ENCODE assay signal across 8 cellular contexts in the genomic region with DNA sequence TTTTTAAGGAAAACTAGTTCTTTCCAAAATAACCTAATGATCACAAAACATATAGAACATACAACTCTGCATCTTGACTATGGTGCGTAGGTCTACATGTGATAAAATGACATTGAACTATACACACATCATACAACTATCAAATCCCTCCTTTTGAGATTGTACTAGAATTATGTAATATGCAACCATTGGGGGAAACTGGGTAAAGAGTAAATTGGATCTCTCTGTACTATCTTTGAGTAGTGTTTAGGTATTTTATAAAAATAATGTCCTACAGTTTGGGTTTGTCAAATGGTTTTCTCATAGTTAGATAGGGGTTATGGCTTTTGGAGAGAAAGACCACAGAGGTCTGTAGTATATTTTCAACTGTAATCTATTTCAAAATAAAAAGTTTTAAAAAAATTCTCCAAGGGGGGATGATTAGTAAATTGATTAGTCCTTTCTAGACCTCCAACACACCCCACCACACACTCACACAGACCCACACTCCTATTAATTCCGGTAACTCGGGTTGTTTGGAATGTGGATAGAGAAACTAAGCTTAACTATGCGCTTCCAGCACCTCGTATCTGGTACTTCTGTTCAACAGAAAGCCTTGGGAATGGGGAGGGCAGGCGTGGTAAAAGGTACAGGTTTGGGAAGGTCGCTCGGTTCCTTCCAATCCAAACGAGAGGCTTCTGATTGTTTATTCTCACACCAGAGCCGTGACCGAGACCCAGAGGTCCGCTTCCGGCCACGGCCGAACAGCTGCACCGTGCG. TPM values are rescaled to one million over a fixed set of nuclear protein-coding genes. Genes with fewer than 3 reads are reported as not detected.
DNase-seq lines count a peak whose midpoint lies in the region; TF ChIP-seq lines count a peak whose summit lies in the region.

No MANE protein-coding gene starts in this region.

- peaks cover 26% of the 10 kb centered on the region for H3K4me1 Mint-ChIP-seq in activated CD4-positive, alpha-beta T cell treated with anti-CD3 and anti-CD28 coated beads, Interleukin-2, amount 10 ng/mL, durations not matched to agents 24 days and 14 days
- peaks cover 39% of the 10 kb centered on the region for H3K4me1 Mint-ChIP-seq in nephron progenitor cell

- H3K27me3 Mint-ChIP-seq in activated CD4-positive, alpha-beta T cell treated with anti-CD3 and anti-CD28 coated beads, Interleukin-2, amount 10 ng/mL, durations not matched to agents 24 days and 14 days, result no peaks in the 10 kb centered on the region
- peaks cover 4% of the 10 kb centered on the region for H3K27me3 Mint-ChIP-seq in nephron progenitor cell (ENCODE audit: low read depth, poor library complexity)

- TF ChIP-seq CTCF in nephron progenitor cell (IDR thresholded peaks at IDR 0.05) (no peak), GM13977 (IDR thresholded peaks at IDR 0.05; ENCODE audit: extremely low read depth, insufficient read depth, missing control alignments) (no peak)

- H3K27ac Mint-ChIP-seq in activated CD4-positive, alpha-beta T cell treated with anti-CD3 and anti-CD28 coated beads, Interleukin-2, amount 10 ng/mL, durations not matched to agents 24 days and 14 days, result peak overlapping the region; percentile 87
- H3K27ac Mint-ChIP-seq in nephron progenitor cell, result peak overlapping the region; percentile 98

- H3K9me3 Mint-ChIP-seq in activated CD4-positive, alpha-beta T cell treated with anti-CD3 and anti-CD28 coated beads, Interleukin-2, amount 10 ng/mL, durations not matched to agents 24 days and 14 days, result no peaks in the 10 kb centered on the region
- H3K9me3 Mint-ChIP-seq in nephron progenitor cell, result no peaks in the 10 kb centered on the region

- intact Hi-C loops in activated CD4-positive, alpha-beta T cell treated with anti-CD3 and anti-CD28 coated beads, Interleukin-2, amount 10 ng/mL, durations not matched to agents 24 days and 14 days (cut with micrococcal nuclease), result loop anchor here (1.0 to 5.0 kb wide), 3 partner anchors 79 to 1241 kb away; a partner anchor contains a TSS

- H3K4me3 Mint-ChIP-seq in activated CD4-positive, alpha-beta T cell treated with anti-CD3 and anti-CD28 coated beads, Interleukin-2, amount 10 ng/mL, durations not matched to agents 24 days and 14 days, result peak overlapping the region; percentile 92
- peak overlapping the region; percentile 91 for H3K4me3 Mint-ChIP-seq in nephron progenitor cell

- H3K36me3 Mint-ChIP-seq in activated CD4-positive, alpha-beta T cell treated with anti-CD3 and anti-CD28 coated beads, Interleukin-2, amount 10 ng/mL, durations not matched to agents 24 days and 14 days (ENCODE audit: low read depth), result peaks cover 24% of the 10 kb centered on the region
- H3K36me3 Mint-ChIP-seq in nephron progenitor cell (ENCODE audit: low read depth), result no peaks in the 10 kb centered on the region

- in situ Hi-C loops in GM13977 (cut with MboI; ENCODE audit: low pct_unique_long_range_greater_than_20kb, low sequenced_read_pairs, unreplicated experiment), result no loop called here

- DNase-seq in activated CD4-positive, alpha-beta T cell treated with anti-CD3 and anti-CD28 coated beads, Interleukin-2, amount 10 ng/mL, durations not matched to agents 24 days and 14 days, result no peak
- DNase-seq in activated CD4-positive, alpha-beta T cell treated with anti-CD3 and anti-CD28 coated beads, Interleukin-2, amount 50 U/mL, for 1 hour, result no peak
- DNase-seq in NCI-H510A (lab: John Stamatoyannopoulos, UW) (peak; percentile 58), dedifferentiated amniotic fluid mesenchymal stem cell (ENCODE audit: extremely low spot score) (peak; percentile 17), nephron progenitor cell (no peak), UCSD-AML1 (lab: John Stamatoyannopoulos, UW; ENCODE audit: unreplicated experiment) (no peak), GM13977 (ENCODE audit: low spot score) (no peak)
- DNase-seq in stimulated activated CD4-positive, alpha-beta T cell treated with anti-CD3 and anti-CD28 coated beads, Interleukin-2, amount 100 ng/mL, for 48 hours, result no peak

RNA-seq across cellular contexts. Expression of a gene that starts 0.7 kb away (rescaled TPM):
- total RNA-seq in activated CD4-positive, alpha-beta T cell treated with anti-CD3 and anti-CD28 coated beads, Interleukin-2, amount 10 ng/mL, durations not matched to agents 24 days and 14 days, result 101 and 105 TPM in 2 replicates

Comparison
In these comparisons a context has a peak if more than half of its experiments do, and no peak if none do; other contexts are left out.
1. DNase-seq: peak in NCI-H510A (single experiment) and dedifferentiated amniotic fluid mesenchymal stem cell (single experiment); none in activated CD4-positive, alpha-beta T cell treated with anti-CD3 and anti-CD28 coated beads, Interleukin-2, amount 10 ng/mL, durations not matched to agents 24 days and 14 days (single experiment), activated CD4-positive, alpha-beta T cell treated with anti-CD3 and anti-CD28 coated beads, Interleukin-2, amount 50 U/mL, for 1 hour (single experiment), nephron progenitor cell (single experiment), UCSD-AML1 (single experiment), GM13977 (single experiment) and stimulated activated CD4-positive, alpha-beta T cell treated with anti-CD3 and anti-CD28 coated beads, Interleukin-2, amount 100 ng/mL, for 48 hours (0 of 2).